In the genomic region with DNA sequence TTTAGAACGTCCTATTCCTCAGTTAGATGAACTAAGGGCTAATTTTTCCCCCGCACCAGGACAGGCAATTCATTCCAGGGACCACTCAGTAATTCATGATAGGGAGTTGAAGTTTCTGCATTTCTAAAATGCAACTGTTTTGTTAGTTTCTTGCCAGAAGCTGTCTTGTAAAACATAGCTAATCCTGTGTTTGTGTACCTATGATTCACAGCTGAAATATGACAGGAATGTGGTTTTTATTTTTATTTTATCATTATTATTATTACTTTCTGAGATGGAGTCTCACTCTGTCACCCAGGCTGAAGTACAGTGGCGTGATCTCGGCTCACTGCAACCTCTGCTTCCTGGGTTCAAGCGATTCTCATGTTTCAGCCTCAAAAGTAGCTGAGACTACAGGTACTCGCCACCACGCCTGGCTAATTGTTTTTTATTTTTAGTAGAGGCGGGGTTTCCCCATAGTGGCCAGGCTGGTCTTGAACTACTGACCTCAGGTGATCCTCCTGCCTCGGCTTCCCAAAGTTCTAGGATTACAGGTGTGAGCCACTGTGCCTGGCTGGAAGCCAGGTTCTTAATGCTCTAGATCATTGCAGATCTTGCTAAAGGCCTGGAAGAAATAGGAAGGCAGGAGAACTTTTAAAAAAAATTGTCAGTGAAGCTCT, we compare ENCODE assay signal across 1 cellular context.
TF ChIP-seq lines count a peak whose summit lies in the region.

No MANE protein-coding gene starts in this region.

TF ChIP-seq in GM23338, 12 proteins besides CTCF, POLR2A, EP300 and RAD21 (continued from another document):
- TF ChIP-seq ZNF462 (CRISPR knock-in tag; IDR thresholded peaks at IDR 0.05) (no peak), JUNB (IDR thresholded peaks at IDR 0.05; ENCODE audit: unreplicated experiment) (no peak), EZH2phosphoT487 (IDR thresholded peaks at IDR 0.05; ENCODE audit: unreplicated experiment) (no peak), ETS1 (IDR thresholded peaks at IDR 0.05) (no peak), ZNF331 (CRISPR knock-in tag; IDR thresholded peaks at IDR 0.05; ENCODE audit: low read depth) (no peak)
- TF ChIP-seq, protein P1, sequence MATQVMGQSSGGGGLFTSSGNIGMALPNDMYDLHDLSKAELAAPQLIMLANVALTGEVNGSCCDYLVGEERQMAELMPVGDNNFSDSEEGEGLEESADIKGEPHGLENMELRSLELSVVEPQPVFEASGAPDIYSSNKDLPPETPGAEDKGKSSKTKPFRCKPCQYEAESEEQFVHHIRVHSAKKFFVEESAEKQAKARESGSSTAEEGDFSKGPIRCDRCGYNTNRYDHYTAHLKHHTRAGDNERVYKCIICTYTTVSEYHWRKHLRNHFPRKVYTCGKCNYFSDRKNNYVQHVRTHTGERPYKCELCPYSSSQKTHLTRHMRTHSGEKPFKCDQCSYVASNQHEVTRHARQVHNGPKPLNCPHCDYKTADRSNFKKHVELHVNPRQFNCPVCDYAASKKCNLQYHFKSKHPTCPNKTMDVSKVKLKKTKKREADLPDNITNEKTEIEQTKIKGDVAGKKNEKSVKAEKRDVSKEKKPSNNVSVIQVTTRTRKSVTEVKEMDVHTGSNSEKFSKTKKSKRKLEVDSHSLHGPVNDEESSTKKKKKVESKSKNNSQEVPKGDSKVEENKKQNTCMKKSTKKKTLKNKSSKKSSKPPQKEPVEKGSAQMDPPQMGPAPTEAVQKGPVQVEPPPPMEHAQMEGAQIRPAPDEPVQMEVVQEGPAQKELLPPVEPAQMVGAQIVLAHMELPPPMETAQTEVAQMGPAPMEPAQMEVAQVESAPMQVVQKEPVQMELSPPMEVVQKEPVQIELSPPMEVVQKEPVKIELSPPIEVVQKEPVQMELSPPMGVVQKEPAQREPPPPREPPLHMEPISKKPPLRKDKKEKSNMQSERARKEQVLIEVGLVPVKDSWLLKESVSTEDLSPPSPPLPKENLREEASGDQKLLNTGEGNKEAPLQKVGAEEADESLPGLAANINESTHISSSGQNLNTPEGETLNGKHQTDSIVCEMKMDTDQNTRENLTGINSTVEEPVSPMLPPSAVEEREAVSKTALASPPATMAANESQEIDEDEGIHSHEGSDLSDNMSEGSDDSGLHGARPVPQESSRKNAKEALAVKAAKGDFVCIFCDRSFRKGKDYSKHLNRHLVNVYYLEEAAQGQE (IDR thresholded peaks at IDR 0.05; ENCODE audit: unreplicated experiment), result no peak
